In the genomic region with DNA sequence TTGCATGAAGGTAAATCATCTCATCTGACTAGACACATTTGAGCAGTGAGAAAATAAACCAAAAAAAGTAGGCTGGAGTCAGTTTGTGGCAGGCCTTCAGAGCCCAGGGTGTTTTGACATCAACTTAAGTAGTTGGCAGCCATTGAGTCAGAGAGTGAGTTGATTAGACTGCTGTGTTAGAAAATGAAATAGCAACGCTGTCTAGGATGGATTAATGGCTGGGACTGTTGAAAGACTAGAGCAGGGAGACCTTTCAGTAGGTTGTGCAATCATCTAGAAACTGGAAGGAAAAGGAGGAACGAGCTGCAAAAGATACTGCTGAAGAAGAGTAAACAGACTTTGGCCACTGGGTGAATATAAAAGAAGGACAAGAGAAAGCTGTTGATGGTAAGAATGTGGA, we compare ENCODE assay signal across 11 cellular contexts. TPM values are rescaled to one million over a fixed set of nuclear protein-coding genes. Genes with fewer than 3 reads are reported as not detected.
DNase-seq lines count a peak whose midpoint lies in the region; ATAC-seq and TF ChIP-seq lines count a peak whose summit lies in the region.
"Had no signal": no experiment of that assay in that cellular context is flagged by ENCODE, and none has a peak within 500 bp of the region (broad histone marks: within the 10 kb centered on the region; RNA-seq: fewer than 3 reads in every experiment).

No MANE protein-coding gene starts in this region.

- peak; percentile 85 for ATAC-seq in gastroesophageal sphincter

- TF ChIP-seq POLR2A in gastroesophageal sphincter (IDR thresholded peaks at IDR 0.05) = no peak

- TF ChIP-seq EP300 in gastroesophageal sphincter (IDR thresholded peaks at IDR 0.05) = no peak

- H3K4me3 ChIP-seq in gastroesophageal sphincter (no peak overlapping the region), osteoblast (ENCODE audit: insufficient read depth, low read length) (no peak overlapping the region)

- H3K4me1 ChIP-seq in gastroesophageal sphincter (peaks cover 0 to 40% (median 23%) of the 10 kb centered on the region in 3 donors), osteoblast (ENCODE audit: insufficient read depth, low read length) (peaks cover 39% of the 10 kb centered on the region)

- no peak overlapping the region for H3K4me2 ChIP-seq in osteoblast (ENCODE audit: insufficient read depth, low read length)

- H3K9me3 ChIP-seq in gastroesophageal sphincter = no peaks in the 10 kb centered on the region
- H3K9me3 ChIP-seq in osteoblast (ENCODE audit: low read depth, low read length) = no peaks in the 10 kb centered on the region

- WGBS in gastroesophageal sphincter (ENCODE audit: low coverage in 1 of 2), 2 donors = 10 to 20% methylated on average over 1 to 2 of the region's 2 CpGs

- H2AFZ ChIP-seq in osteoblast (ENCODE audit: low read length) = peak overlapping the region; percentile 44

- H4K20me1 ChIP-seq in osteoblast (ENCODE audit: insufficient read depth, low read length) = no peaks in the 10 kb centered on the region

- H3K36me3 ChIP-seq in gastroesophageal sphincter = no peaks in the 10 kb centered on the region
- no peaks in the 10 kb centered on the region for H3K36me3 ChIP-seq in osteoblast (ENCODE audit: insufficient read depth, low read length)

- TF ChIP-seq CTCF in gastroesophageal sphincter (IDR thresholded peaks at IDR 0.05) (no peak), osteoblast (IDR thresholded peaks at IDR 0.05; ENCODE audit: extremely low read depth, low read depth, low read length) (no peak)

- peak; percentile 86 to 90 for DNase-seq in AML-193 (lab: John Stamatoyannopoulos, UW)
- DNase-seq in SIG-M5 treated with dmso at 0.1 percent for 504 hours (lab: John Stamatoyannopoulos, UW; ENCODE audit: unreplicated experiment) = peak; percentile 84
- DNase-seq in osteoblast (ENCODE audit: insufficient read length, low spot score, missing footprints) = no peak
- no peak for DNase-seq in NCI-H1092 treated with DMSO at 0.1 percent for 48 hours (lab: John Stamatoyannopoulos, UW)
- DNase-seq in NCI-H2227 treated with DMSO at 0.1 percent for 48 hours (lab: John Stamatoyannopoulos, UW) = no peak
- DNase-seq in DMS79 (lab: John Stamatoyannopoulos, UW) = no peak
- DNase-seq in OCI-M2 (lab: John Stamatoyannopoulos, UW; ENCODE audit: unreplicated experiment) = no peak
- DNase-seq: CD4-positive, alpha-beta T cell; H9; NCI-H510A had no signal

- H3K27ac ChIP-seq in gastroesophageal sphincter = peak overlapping the region in 3 of 4 donors; percentile 55 to 66 (median 64)
- H3K27ac ChIP-seq in osteoblast (ENCODE audit: low read depth, low read length) = no peak overlapping the region

- H3K27me3 ChIP-seq in gastroesophageal sphincter (no peaks in the 10 kb centered on the region), osteoblast (ENCODE audit: insufficient read depth, low read length) (no peaks in the 10 kb centered on the region)

- H3K79me2 ChIP-seq in osteoblast (ENCODE audit: insufficient read depth, low read length) = no peaks in the 10 kb centered on the region

RNA-seq across cellular contexts. Expression of gene TRIL, which starts 28.6 kb away (rescaled TPM):
- total RNA-seq in gastroesophageal sphincter = 1 to 10 TPM; 1.6 to 6.6 (median 3.9) TPM
- total RNA-seq in osteoblast = 0.29 and 0.36 TPM in 2 replicates
- total RNA-seq: CD4-positive, alpha-beta T cell had no signal

Comparison
In these comparisons a context has a peak if more than half of its experiments do, and no peak if none do; other contexts are left out.
1. DNase-seq: peak in AML-193 (2 of 2) and SIG-M5 treated with dmso at 0.1 percent for 504 hours (single experiment); none in osteoblast (single experiment), NCI-H1092 treated with DMSO at 0.1 percent for 48 hours (single experiment), NCI-H2227 treated with DMSO at 0.1 percent for 48 hours (single experiment), DMS79 (single experiment) and OCI-M2 (single experiment).